Comparison of ENCODE assay signal across 9 cellular contexts in the genomic region with DNA sequence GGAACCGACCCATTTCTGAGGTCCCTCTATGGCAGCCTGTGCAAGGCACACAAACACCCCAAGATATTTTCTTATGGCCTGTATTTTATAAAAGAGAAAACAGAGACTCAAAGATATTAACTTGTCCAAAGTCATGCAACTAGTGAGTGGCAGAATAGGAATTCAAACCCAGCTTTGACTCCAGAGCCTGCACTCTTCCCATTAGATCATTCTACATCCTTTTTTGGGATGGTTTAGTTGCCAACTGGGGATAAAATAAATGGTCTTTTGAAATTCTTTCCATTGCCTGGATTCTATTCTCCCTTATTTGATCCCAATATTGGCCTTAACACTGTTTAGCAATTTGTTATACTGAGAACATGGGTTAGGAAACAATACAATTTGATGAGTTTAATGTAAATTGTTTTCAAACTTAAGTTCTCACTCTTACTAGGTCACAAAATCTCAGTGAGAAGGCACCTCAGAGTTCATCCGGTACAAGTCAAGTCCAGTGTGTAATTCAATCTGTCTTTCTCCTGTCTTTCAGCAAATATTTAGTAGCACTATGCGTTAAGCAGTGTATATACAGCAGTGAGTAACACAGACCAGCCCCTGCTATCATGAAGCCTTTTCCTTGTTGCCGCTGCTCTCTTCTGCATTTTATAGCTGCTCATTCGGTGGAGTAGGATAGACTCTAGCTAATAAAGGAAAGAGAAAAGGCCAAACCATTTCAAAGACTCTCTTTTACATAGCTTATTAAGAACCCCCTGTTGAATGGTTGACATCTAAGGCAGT.
DNase-seq lines count a peak whose midpoint lies in the region; ATAC-seq lines count a peak whose summit lies in the region.
"Had no signal": no experiment of that assay in that cellular context is flagged by ENCODE, and none has a peak within 500 bp of the region (broad histone marks: within the 10 kb centered on the region; RNA-seq: fewer than 3 reads in every experiment).

No MANE protein-coding gene starts in this region.

- peak overlapping the region; percentile 66 for H3K4me3 Mint-ChIP-seq in stimulated activated naive CD8-positive, alpha-beta T cell treated with anti-CD3 and anti-CD28 coated beads, Interleukin-15, Interleukin-2, amounts not matched to agents 100 ng/mL and 50 ng/mL, for 24 hours
- H3K4me3 Mint-ChIP-seq in stimulated activated naive CD8-positive, alpha-beta T cell treated with anti-CD3 and anti-CD28 coated beads, Interleukin-15, amount 100 ng/mL, for 72 hours = no peak overlapping the region

- H3K27ac Mint-ChIP-seq in stimulated activated naive CD8-positive, alpha-beta T cell treated with anti-CD3 and anti-CD28 coated beads, Interleukin-15, Interleukin-2, amounts not matched to agents 100 ng/mL and 50 ng/mL, for 24 hours = peak overlapping the region; percentile 85
- peak overlapping the region in 1 of 2 donors; percentile 83 for H3K27ac Mint-ChIP-seq in stimulated activated naive CD8-positive, alpha-beta T cell treated with anti-CD3 and anti-CD28 coated beads, Interleukin-15, amount 100 ng/mL, for 72 hours

- H3K27me3 Mint-ChIP-seq in stimulated activated naive CD8-positive, alpha-beta T cell treated with anti-CD3 and anti-CD28 coated beads, Interleukin-15, Interleukin-2, amounts not matched to agents 100 ng/mL and 50 ng/mL, for 24 hours = no peaks in the 10 kb centered on the region
- H3K27me3 Mint-ChIP-seq in stimulated activated naive CD8-positive, alpha-beta T cell treated with anti-CD3 and anti-CD28 coated beads, Interleukin-15, amount 100 ng/mL, for 72 hours = no peaks in the 10 kb centered on the region
- H3K27me3 Mint-ChIP-seq: CD8-positive, alpha-beta memory T cell had no signal

- no peak for ATAC-seq in stimulated activated naive CD8-positive, alpha-beta T cell treated with anti-CD3 and anti-CD28 coated beads, Interleukin-15, amount 100 ng/mL, for 72 hours
- ATAC-seq in HG02759 (IDR thresholded peaks at IDR 0.05; ENCODE audit: unreplicated experiment) (no peak), GM21619 (IDR thresholded peaks at IDR 0.05; ENCODE audit: unreplicated experiment) (no peak)

- no peaks in the 10 kb centered on the region for H3K27me3 ChIP-seq in endocrine pancreas (ENCODE audit: control insufficient read depth, insufficient read depth, low read length)
- no peaks in the 10 kb centered on the region for H3K27me3 ChIP-seq in muscle layer of colon (ENCODE audit: control insufficient read depth in 1 of 2, insufficient read depth in 2 of 2, low read length in 2 of 2)

- H3K4me3 ChIP-seq in endocrine pancreas (ENCODE audit: control insufficient read depth, insufficient read depth, low read length) (peak overlapping the region; percentile 37), muscle layer of colon (ENCODE audit: low read depth in 1 of 2, low read length in 2 of 2) (peak overlapping the region; percentile 9 to 34)

- no peaks in the 10 kb centered on the region for H3K9me3 Mint-ChIP-seq in stimulated activated naive CD8-positive, alpha-beta T cell treated with anti-CD3 and anti-CD28 coated beads, Interleukin-15, Interleukin-2, amounts not matched to agents 100 ng/mL and 50 ng/mL, for 24 hours
- peaks cover 13 to 24% of the 10 kb centered on the region in 2 donors for H3K9me3 Mint-ChIP-seq in stimulated activated naive CD8-positive, alpha-beta T cell treated with anti-CD3 and anti-CD28 coated beads, Interleukin-15, amount 100 ng/mL, for 72 hours
- H3K9me3 Mint-ChIP-seq: CD8-positive, alpha-beta memory T cell had no signal

- H3K9me3 ChIP-seq in endocrine pancreas (ENCODE audit: control insufficient read depth, low read length) (no peaks in the 10 kb centered on the region), muscle layer of colon (ENCODE audit: low read length) (no peaks in the 10 kb centered on the region)

- H3K36me3 ChIP-seq in endocrine pancreas (ENCODE audit: control insufficient read depth, insufficient read depth, low read length) = no peaks in the 10 kb centered on the region
- no peaks in the 10 kb centered on the region for H3K36me3 ChIP-seq in muscle layer of colon (ENCODE audit: insufficient read depth, low read length)

- H3K27ac ChIP-seq in muscle layer of colon (ENCODE audit: low read depth, low read length) = peak overlapping the region; percentile 83

- H3K9ac ChIP-seq in endocrine pancreas (ENCODE audit: control insufficient read depth, insufficient read depth, low read length) (no peak overlapping the region), muscle layer of colon (ENCODE audit: low read length) (peak overlapping the region; percentile 76)

- H3K36me3 Mint-ChIP-seq in stimulated activated naive CD8-positive, alpha-beta T cell treated with anti-CD3 and anti-CD28 coated beads, Interleukin-15, Interleukin-2, amounts not matched to agents 100 ng/mL and 50 ng/mL, for 24 hours (ENCODE audit: low read depth) = no peaks in the 10 kb centered on the region
- H3K36me3 Mint-ChIP-seq: CD8-positive, alpha-beta memory T cell had no signal

- DNase-seq in stimulated activated naive CD8-positive, alpha-beta T cell treated with anti-CD3 and anti-CD28 coated beads, Interleukin-15, amount 100 ng/mL, for 72 hours = no peak
- no peak for DNase-seq in NCI-H82 treated with DMSO at 0.1 percent for 48 hours (lab: John Stamatoyannopoulos, UW; ENCODE audit: unreplicated experiment)
- DNase-seq in inferior parietal cortex (ENCODE audit: extremely low spot score) = no peak
- DNase-seq: CD8-positive, alpha-beta memory T cell had no signal

- no peaks in the 10 kb centered on the region for H3K4me1 ChIP-seq in endocrine pancreas (ENCODE audit: control insufficient read depth, insufficient read depth, low read length)
- peaks cover 24% of the 10 kb centered on the region for H3K4me1 ChIP-seq in muscle layer of colon (ENCODE audit: insufficient read depth, low read length)

- H3K4me1 Mint-ChIP-seq in stimulated activated naive CD8-positive, alpha-beta T cell treated with anti-CD3 and anti-CD28 coated beads, Interleukin-15, Interleukin-2, amounts not matched to agents 100 ng/mL and 50 ng/mL, for 24 hours (ENCODE audit: low read depth) = peaks cover 17% of the 10 kb centered on the region
- H3K4me1 Mint-ChIP-seq in stimulated activated naive CD8-positive, alpha-beta T cell treated with anti-CD3 and anti-CD28 coated beads, Interleukin-15, amount 100 ng/mL, for 72 hours = peaks cover 10% of the 10 kb centered on the region
